13 cellular contexts compared by ENCODE assay signal in genomic region chr7:30460246-30460633, GRCh38. TPM values are rescaled to one million over a fixed set of nuclear protein-coding genes. Genes with fewer than 3 reads are reported as not detected.
A peak's percentile ranks its signal among the peaks of the same experiment; 100 is the strongest.
DNase-seq lines count a peak whose midpoint lies in the region; ATAC-seq and TF ChIP-seq lines count a peak whose summit lies in the region.
"Had no signal": no experiment of that assay in that cellular context is flagged by ENCODE, and none has a peak within 500 bp of the region (broad histone marks: within the 10 kb centered on the region; RNA-seq: fewer than 3 reads in every experiment).

No MANE protein-coding gene starts in this region.

- H3K9ac ChIP-seq in smooth muscle cell (ENCODE audit: low read depth), result peak overlapping the region; percentile 8

- H3K27ac ChIP-seq in hepatocyte (peak overlapping the region; percentile 71), smooth muscle cell (ENCODE audit: low read depth) (peak overlapping the region; percentile 64)

- TF ChIP-seq POLR2A in erythroblast (IDR thresholded peaks at IDR 0.05; ENCODE audit: low read length), result no peak

- peak overlapping the region in 1 of 7 donors; percentile 43 for H3K27ac Mint-ChIP-seq in CD14-positive monocyte

- H3K36me3 Mint-ChIP-seq in CD14-positive monocyte, result peaks cover 28 to 35% of the 10 kb centered on the region in 2 donors

- H3K36me3 ChIP-seq in hepatocyte (replicated peaks; ENCODE audit: insufficient read depth, low read depth), result no peaks in the 10 kb centered on the region
- no peaks in the 10 kb centered on the region for H3K36me3 ChIP-seq in smooth muscle cell (ENCODE audit: low read depth)

- H3K79me2 ChIP-seq in hepatocyte (no peaks in the 10 kb centered on the region), smooth muscle cell (ENCODE audit: low read depth) (peaks cover 12% of the 10 kb centered on the region)

- H3F3A ChIP-seq in smooth muscle cell (ENCODE audit: low read depth), result peaks cover 22% of the 10 kb centered on the region

- H3K9me2 ChIP-seq in hepatocyte (replicated peaks; ENCODE audit: insufficient read depth), result no peaks in the 10 kb centered on the region

- WGBS in hepatocyte (ENCODE audit: low lambda C conversion rate, missing lambda C conversion rate), result 80% methylated on average over 4 of the region's 4 CpGs
- 86% methylated on average over 4 of the region's 4 CpGs for WGBS in smooth muscle cell (ENCODE audit: low lambda C conversion rate)

- peaks cover 11% of the 10 kb centered on the region for H3K4me1 ChIP-seq in hepatocyte (ENCODE audit: insufficient read depth)
- peaks cover 9% of the 10 kb centered on the region for H3K4me1 ChIP-seq in smooth muscle cell (ENCODE audit: low read depth)

- H3K9me3 Mint-ChIP-seq in CD14-positive monocyte, result peaks cover 0 to 2% (median 0%) of the 10 kb centered on the region in 7 donors
- H3K9me3 Mint-ChIP-seq: nephron progenitor cell had no signal

- intact Hi-C loops in CD14-positive monocyte (cut with micrococcal nuclease), result no loop called here

- peak overlapping the region; percentile 52 for H3K4me2 ChIP-seq in hepatocyte
- H3K4me2 ChIP-seq in smooth muscle cell, result peak overlapping the region; percentile 79

- H4K20me1 ChIP-seq in hepatocyte (ENCODE audit: insufficient read depth, poor library complexity, severe bottlenecking) (no peaks in the 10 kb centered on the region), smooth muscle cell (ENCODE audit: low read depth) (no peaks in the 10 kb centered on the region)

- ATAC-seq in SK-N-SH treated with all-trans-retinoic acid at 6 μM for 48 hours, result peak; percentile 48
- ATAC-seq: Panc1 had no signal

- DNase-seq in CD14-positive monocyte (ENCODE audit: low spot score) (peak; percentile 17), hepatocyte (ENCODE audit: low spot score) (no peak), smooth muscle cell (lab: John Stamatoyannopoulos, UW; ENCODE audit: unreplicated experiment) (no peak), NCI-H1105 (lab: John Stamatoyannopoulos, UW) (no peak), activated gamma-delta T cell treated with Interleukin-2 at 50 U/mL for 16 hours (no peak), NCI-H2107 treated with DMSO at 0.1 percent for 48 hours (lab: John Stamatoyannopoulos, UW; ENCODE audit: unreplicated experiment) (no peak), erythroblast (lab: John Stamatoyannopoulos, UW) (no peak)
- DNase-seq: activated CD8-positive, alpha-beta memory T cell treated with anti-CD3 and anti-CD28 coated beads for 24 hours; activated naive CD4-positive, alpha-beta T cell treated with Interleukin-2 at 50 U/mL for 16 hours; GDM1; nephron progenitor cell had no signal

- no peak overlapping the region for H3K4me3 Mint-ChIP-seq in CD14-positive monocyte

- TF ChIP-seq CTCF in CD14-positive monocyte (IDR thresholded peaks at IDR 0.05) (no peak), hepatocyte (IDR thresholded peaks at IDR 0.05; ENCODE audit: poor library complexity) (no peak), smooth muscle cell (IDR thresholded peaks at IDR 0.05; ENCODE audit: borderline replicate concordance, insufficient read depth, poor library complexity, severe bottlenecking) (no peak)

- peaks cover 0 to 2% (median 1%) of the 10 kb centered on the region in 3 donors for H3K27me3 Mint-ChIP-seq in CD14-positive monocyte (ENCODE audit: low read depth in 3 of 3)

- H3K4me3 ChIP-seq in hepatocyte, result no peak overlapping the region
- peak overlapping the region; percentile 16 for H3K4me3 ChIP-seq in smooth muscle cell

- no peak overlapping the region for H2AFZ ChIP-seq in hepatocyte
- peak overlapping the region; percentile 17 for H2AFZ ChIP-seq in smooth muscle cell (ENCODE audit: low read depth)

- H3K27me3 ChIP-seq in hepatocyte (no peaks in the 10 kb centered on the region), smooth muscle cell (ENCODE audit: low read depth) (no peaks in the 10 kb centered on the region)

- H3K4me1 Mint-ChIP-seq in CD14-positive monocyte, result peaks cover 56% of the 10 kb centered on the region

- H3K9me3 ChIP-seq in hepatocyte (ENCODE audit: low read depth) (no peaks in the 10 kb centered on the region), smooth muscle cell (replicated peaks; ENCODE audit: low read depth) (no peaks in the 10 kb centered on the region)

TF ChIP-seq in SK-N-SH treated with all-trans-retinoic acid at 6 μM for 48 hours, 23 proteins besides CTCF, POLR2A, EP300 and RAD21:
- no peak for TF ChIP-seq ARNTL (CRISPR knock-in tag; IDR thresholded peaks at IDR 0.05; ENCODE audit: borderline replicate concordance, low read depth)
- TF ChIP-seq ZC3H10 (CRISPR knock-in tag; IDR thresholded peaks at IDR 0.05), result no peak
- no peak for TF ChIP-seq ZFP3 (CRISPR knock-in tag; IDR thresholded peaks at IDR 0.05)
- TF ChIP-seq ISL1 (CRISPR knock-in tag; IDR thresholded peaks at IDR 0.05), result no peak
- TF ChIP-seq, protein P1, sequence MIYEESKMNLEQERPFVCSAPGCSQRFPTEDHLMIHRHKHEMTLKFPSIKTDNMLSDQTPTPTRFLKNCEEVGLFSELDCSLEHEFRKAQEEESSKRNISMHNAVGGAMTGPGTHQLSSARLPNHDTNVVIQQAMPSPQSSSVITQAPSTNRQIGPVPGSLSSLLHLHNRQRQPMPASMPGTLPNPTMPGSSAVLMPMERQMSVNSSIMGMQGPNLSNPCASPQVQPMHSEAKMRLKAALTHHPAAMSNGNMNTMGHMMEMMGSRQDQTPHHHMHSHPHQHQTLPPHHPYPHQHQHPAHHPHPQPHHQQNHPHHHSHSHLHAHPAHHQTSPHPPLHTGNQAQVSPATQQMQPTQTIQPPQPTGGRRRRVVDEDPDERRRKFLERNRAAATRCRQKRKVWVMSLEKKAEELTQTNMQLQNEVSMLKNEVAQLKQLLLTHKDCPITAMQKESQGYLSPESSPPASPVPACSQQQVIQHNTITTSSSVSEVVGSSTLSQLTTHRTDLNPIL (CRISPR knock-in tag; IDR thresholded peaks at IDR 0.05; ENCODE audit: low read depth), result no peak
- TF ChIP-seq PPARA (CRISPR knock-in tag; IDR thresholded peaks at IDR 0.05; ENCODE audit: borderline replicate concordance), result no peak
- no peak for TF ChIP-seq OSR1 (CRISPR knock-in tag; IDR thresholded peaks at IDR 0.05)

RNA-seq across cellular contexts. Expression of gene NOD1, which starts 18.3 kb away (rescaled TPM):
- polyA plus RNA-seq in CD14-positive monocyte, result 1 to 10 TPM; 2.8 to 4.6 TPM
- total RNA-seq in hepatocyte, result 6.1 and 6.9 TPM in 2 replicates
- 3.0 and 7.5 TPM in 2 replicates for polyA plus RNA-seq in hepatocyte
- total RNA-seq in smooth muscle cell, result 10.5 and 13.4 TPM in 2 replicates
- 8.6 and 9.7 TPM in 2 replicates for polyA plus RNA-seq in smooth muscle cell

RNA-seq across cellular contexts. Expression of gene GGCT, which starts 44.4 kb away (rescaled TPM):
- polyA plus RNA-seq in CD14-positive monocyte (10 to 100 TPM; 10.7 to 18.1 TPM), hepatocyte (46.9 and 55.7 TPM in 2 replicates), smooth muscle cell (36.9 and 39.3 TPM in 2 replicates)
- total RNA-seq in hepatocyte (43.4 and 47.2 TPM in 2 replicates), smooth muscle cell (41.4 and 53.1 TPM in 2 replicates)
